1 cellular context compared by ENCODE assay signal in the genomic region with DNA sequence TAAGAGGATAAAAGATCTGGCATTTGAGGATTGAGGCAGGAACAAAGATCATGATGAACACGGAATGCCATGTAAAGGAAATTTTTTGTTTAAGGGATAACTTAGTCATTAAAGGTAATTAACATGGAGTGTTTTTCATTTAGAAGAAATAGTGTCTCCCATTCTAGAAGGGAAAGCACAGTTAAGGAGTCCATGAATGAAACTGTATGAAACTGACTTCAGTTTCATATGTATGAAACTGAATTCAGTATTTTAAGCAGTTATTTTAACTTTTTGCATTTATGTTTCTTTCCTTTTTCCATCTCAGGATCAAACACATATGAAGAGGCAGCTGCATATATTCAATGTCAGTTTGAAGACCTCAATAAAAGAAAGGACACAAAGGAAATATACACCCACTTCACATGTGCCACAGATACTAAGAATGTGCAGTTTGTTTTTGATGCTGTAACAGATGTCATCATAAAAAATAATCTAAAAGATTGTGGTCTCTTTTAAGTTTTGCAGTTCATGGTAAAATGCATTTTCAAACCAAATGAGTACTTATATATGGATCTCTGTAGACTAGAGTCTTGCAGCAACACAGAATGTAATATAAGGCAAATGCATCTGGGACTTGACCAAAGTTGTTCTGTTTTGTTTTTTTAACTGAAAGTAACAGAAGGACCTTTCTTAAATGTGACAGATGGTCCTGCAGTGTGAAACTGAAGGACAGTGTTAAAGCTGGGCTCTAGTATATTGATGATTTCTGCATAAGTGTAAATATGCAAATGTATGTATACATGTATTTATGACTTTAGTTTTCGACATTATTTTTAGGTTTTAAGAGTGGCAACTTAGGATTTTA.
TF ChIP-seq lines count a peak whose summit lies in the region.

No MANE protein-coding gene starts in this region.

TF ChIP-seq in SK-N-SH, 30 proteins besides CTCF, POLR2A, EP300 and RAD21 (continued from another document):
- TF ChIP-seq, protein P1, sequence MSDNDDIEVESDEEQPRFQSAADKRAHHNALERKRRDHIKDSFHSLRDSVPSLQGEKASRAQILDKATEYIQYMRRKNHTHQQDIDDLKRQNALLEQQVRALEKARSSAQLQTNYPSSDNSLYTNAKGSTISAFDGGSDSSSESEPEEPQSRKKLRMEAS (IDR thresholded peaks at IDR 0.05; ENCODE audit: low read depth) = no peak
- TF ChIP-seq, protein P2, sequence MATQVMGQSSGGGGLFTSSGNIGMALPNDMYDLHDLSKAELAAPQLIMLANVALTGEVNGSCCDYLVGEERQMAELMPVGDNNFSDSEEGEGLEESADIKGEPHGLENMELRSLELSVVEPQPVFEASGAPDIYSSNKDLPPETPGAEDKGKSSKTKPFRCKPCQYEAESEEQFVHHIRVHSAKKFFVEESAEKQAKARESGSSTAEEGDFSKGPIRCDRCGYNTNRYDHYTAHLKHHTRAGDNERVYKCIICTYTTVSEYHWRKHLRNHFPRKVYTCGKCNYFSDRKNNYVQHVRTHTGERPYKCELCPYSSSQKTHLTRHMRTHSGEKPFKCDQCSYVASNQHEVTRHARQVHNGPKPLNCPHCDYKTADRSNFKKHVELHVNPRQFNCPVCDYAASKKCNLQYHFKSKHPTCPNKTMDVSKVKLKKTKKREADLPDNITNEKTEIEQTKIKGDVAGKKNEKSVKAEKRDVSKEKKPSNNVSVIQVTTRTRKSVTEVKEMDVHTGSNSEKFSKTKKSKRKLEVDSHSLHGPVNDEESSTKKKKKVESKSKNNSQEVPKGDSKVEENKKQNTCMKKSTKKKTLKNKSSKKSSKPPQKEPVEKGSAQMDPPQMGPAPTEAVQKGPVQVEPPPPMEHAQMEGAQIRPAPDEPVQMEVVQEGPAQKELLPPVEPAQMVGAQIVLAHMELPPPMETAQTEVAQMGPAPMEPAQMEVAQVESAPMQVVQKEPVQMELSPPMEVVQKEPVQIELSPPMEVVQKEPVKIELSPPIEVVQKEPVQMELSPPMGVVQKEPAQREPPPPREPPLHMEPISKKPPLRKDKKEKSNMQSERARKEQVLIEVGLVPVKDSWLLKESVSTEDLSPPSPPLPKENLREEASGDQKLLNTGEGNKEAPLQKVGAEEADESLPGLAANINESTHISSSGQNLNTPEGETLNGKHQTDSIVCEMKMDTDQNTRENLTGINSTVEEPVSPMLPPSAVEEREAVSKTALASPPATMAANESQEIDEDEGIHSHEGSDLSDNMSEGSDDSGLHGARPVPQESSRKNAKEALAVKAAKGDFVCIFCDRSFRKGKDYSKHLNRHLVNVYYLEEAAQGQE (IDR thresholded peaks at IDR 0.05; ENCODE audit: low read depth, low read length) = no peak
- no peak for TF ChIP-seq YY1 (IDR thresholded peaks at IDR 0.05; ENCODE audit: low read depth)
TF ChIP-seq in SK-N-SH: peak in this region for 0.
